1 cellular context compared by ENCODE assay signal in genomic region chr19:39412867-39413268, GRCh38.
TF ChIP-seq lines count a peak whose summit lies in the region.

No MANE protein-coding gene starts in this region.

TF ChIP-seq in GM12878, 131 proteins besides CTCF, POLR2A, EP300 and RAD21 (continues in another document):
- TF ChIP-seq RAD51 (IDR thresholded peaks at IDR 0.05), result no peak
- no peak for TF ChIP-seq BRCA1 (IDR thresholded peaks at IDR 0.05; ENCODE audit: low read depth, low read length)
- TF ChIP-seq STAT1 (conservative IDR thresholded peaks at IDR 0.05), result no peak
- 0 out of 2 replicates have a peak, but pooled peaks have one; percentile 55 for TF ChIP-seq GATAD2B (conservative IDR thresholded peaks at IDR 0.05; ENCODE audit: low read depth)
- no peak for TF ChIP-seq REST (IDR thresholded peaks at IDR 0.05; ENCODE audit: low read depth, low read length)
- TF ChIP-seq, protein P1, sequence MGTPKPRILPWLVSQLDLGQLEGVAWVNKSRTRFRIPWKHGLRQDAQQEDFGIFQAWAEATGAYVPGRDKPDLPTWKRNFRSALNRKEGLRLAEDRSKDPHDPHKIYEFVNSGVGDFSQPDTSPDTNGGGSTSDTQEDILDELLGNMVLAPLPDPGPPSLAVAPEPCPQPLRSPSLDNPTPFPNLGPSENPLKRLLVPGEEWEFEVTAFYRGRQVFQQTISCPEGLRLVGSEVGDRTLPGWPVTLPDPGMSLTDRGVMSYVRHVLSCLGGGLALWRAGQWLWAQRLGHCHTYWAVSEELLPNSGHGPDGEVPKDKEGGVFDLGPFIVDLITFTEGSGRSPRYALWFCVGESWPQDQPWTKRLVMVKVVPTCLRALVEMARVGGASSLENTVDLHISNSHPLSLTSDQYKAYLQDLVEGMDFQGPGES (IDR thresholded peaks at IDR 0.05), result no peak
- no peak for TF ChIP-seq ZSCAN29 (IDR thresholded peaks at IDR 0.05)
- no peak for TF ChIP-seq SMAD1 (IDR thresholded peaks at IDR 0.05; ENCODE audit: low read depth, partially characterized antibody)
- TF ChIP-seq, protein P2, sequence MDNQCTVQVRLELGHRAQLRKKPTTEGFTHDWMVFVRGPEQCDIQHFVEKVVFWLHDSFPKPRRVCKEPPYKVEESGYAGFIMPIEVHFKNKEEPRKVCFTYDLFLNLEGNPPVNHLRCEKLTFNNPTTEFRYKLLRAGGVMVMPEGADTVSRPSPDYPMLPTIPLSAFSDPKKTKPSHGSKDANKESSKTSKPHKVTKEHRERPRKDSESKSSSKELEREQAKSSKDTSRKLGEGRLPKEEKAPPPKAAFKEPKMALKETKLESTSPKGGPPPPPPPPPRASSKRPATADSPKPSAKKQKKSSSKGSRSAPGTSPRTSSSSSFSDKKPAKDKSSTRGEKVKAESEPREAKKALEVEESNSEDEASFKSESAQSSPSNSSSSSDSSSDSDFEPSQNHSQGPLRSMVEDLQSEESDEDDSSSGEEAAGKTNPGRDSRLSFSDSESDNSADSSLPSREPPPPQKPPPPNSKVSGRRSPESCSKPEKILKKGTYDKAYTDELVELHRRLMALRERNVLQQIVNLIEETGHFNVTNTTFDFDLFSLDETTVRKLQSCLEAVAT (IDR thresholded peaks at IDR 0.05), result peak; percentile 61; the same call in 1 of the 2 replicates
- TF ChIP-seq POLR2AphosphoS2 (IDR thresholded peaks at IDR 0.05; ENCODE audit: low read depth, low read length), result 0 out of 2 replicates have a peak, but pooled peaks have one; percentile 1
- no peak for TF ChIP-seq EZH2 (IDR thresholded peaks at IDR 0.05; ENCODE audit: borderline replicate concordance, control insufficient read depth, low read depth, low read length)
- TF ChIP-seq CHD4 (IDR thresholded peaks at IDR 0.05), result no peak
- TF ChIP-seq GABPA (IDR thresholded peaks at IDR 0.05; ENCODE audit: low read depth), result no peak
- TF ChIP-seq SUPT20H (IDR thresholded peaks at IDR 0.05; ENCODE audit: borderline replicate concordance, control insufficient read depth, low read depth, low read length), result no peak
- TF ChIP-seq POLR2AphosphoS5 (IDR thresholded peaks at IDR 0.05; ENCODE audit: low read length), result no peak
- TF ChIP-seq ZBTB11 (CRISPR knock-in tag; IDR thresholded peaks at IDR 0.05), result no peak
- TF ChIP-seq BHLHE40 (IDR thresholded peaks at IDR 0.05; ENCODE audit: borderline replicate concordance in 1 of 2, low read depth in 2 of 2, low read length in 1 of 2), result no peak
- 0 out of 2 replicates have a peak, but pooled peaks have one; percentile 16 for TF ChIP-seq LARP7 (IDR thresholded peaks at IDR 0.05)
- no peak for TF ChIP-seq TARDBP (IDR thresholded peaks at IDR 0.05; ENCODE audit: borderline replicate concordance)
- no peak for TF ChIP-seq RFX5 (IDR thresholded peaks at IDR 0.05; ENCODE audit: low read depth, low read length)
- no peak for TF ChIP-seq KDM1A (IDR thresholded peaks at IDR 0.05; ENCODE audit: borderline replicate concordance)
- TF ChIP-seq SPI1 (IDR thresholded peaks at IDR 0.05; ENCODE audit: borderline replicate concordance, insufficient read depth, low read depth, low read length), result no peak
- TF ChIP-seq TCF12 (IDR thresholded peaks at IDR 0.05; ENCODE audit: low read depth, low read length), result no peak
- TF ChIP-seq TAF1 (IDR thresholded peaks at IDR 0.05; ENCODE audit: borderline replicate concordance, low read depth, low read length), result no peak
- TF ChIP-seq SIN3A (IDR thresholded peaks at IDR 0.05; ENCODE audit: low read depth, low read length), result no peak; the same call in 1 of the 2 replicates
- TF ChIP-seq SMARCA5 (IDR thresholded peaks at IDR 0.05), result 0 out of 2 replicates have a peak, but pooled peaks have one; percentile 2
- peak; percentile 10; the same call in 1 of the 2 replicates for TF ChIP-seq NBN (IDR thresholded peaks at IDR 0.05)
- TF ChIP-seq SREBF1 (IDR thresholded peaks at IDR 0.05; ENCODE audit: low read length), result no peak
- TF ChIP-seq ETV6 (conservative IDR thresholded peaks at IDR 0.05 in 1 of 2, IDR thresholded peaks at IDR 0.05 in 1 of 2; ENCODE audit: borderline replicate concordance in 1 of 2, low read depth in 1 of 2), result no peak; a peak in 1 of 4 replicates
- no peak for TF ChIP-seq HSF1 (IDR thresholded peaks at IDR 0.05; ENCODE audit: low read depth, low read length)
- TF ChIP-seq ZBTB40 (IDR thresholded peaks at IDR 0.05; ENCODE audit: borderline replicate concordance), result no peak
- TF ChIP-seq CHD2 (IDR thresholded peaks at IDR 0.05; ENCODE audit: borderline replicate concordance, low read depth, low read length), result no peak
- TF ChIP-seq IKZF1 (conservative IDR thresholded peaks at IDR 0.05), result peak; percentile 64
- no peak for TF ChIP-seq ZBED1 (IDR thresholded peaks at IDR 0.05; ENCODE audit: borderline replicate concordance)
- no peak for TF ChIP-seq NFIC (IDR thresholded peaks at IDR 0.05; ENCODE audit: low read depth, low read length)
- no peak for TF ChIP-seq SIX5 (IDR thresholded peaks at IDR 0.05; ENCODE audit: low read depth, low read length, severe bottlenecking)
- TF ChIP-seq, protein P3, sequence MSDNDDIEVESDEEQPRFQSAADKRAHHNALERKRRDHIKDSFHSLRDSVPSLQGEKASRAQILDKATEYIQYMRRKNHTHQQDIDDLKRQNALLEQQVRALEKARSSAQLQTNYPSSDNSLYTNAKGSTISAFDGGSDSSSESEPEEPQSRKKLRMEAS (IDR thresholded peaks at IDR 0.05; ENCODE audit: low read depth, low read length), result no peak
- TF ChIP-seq, protein P4, sequence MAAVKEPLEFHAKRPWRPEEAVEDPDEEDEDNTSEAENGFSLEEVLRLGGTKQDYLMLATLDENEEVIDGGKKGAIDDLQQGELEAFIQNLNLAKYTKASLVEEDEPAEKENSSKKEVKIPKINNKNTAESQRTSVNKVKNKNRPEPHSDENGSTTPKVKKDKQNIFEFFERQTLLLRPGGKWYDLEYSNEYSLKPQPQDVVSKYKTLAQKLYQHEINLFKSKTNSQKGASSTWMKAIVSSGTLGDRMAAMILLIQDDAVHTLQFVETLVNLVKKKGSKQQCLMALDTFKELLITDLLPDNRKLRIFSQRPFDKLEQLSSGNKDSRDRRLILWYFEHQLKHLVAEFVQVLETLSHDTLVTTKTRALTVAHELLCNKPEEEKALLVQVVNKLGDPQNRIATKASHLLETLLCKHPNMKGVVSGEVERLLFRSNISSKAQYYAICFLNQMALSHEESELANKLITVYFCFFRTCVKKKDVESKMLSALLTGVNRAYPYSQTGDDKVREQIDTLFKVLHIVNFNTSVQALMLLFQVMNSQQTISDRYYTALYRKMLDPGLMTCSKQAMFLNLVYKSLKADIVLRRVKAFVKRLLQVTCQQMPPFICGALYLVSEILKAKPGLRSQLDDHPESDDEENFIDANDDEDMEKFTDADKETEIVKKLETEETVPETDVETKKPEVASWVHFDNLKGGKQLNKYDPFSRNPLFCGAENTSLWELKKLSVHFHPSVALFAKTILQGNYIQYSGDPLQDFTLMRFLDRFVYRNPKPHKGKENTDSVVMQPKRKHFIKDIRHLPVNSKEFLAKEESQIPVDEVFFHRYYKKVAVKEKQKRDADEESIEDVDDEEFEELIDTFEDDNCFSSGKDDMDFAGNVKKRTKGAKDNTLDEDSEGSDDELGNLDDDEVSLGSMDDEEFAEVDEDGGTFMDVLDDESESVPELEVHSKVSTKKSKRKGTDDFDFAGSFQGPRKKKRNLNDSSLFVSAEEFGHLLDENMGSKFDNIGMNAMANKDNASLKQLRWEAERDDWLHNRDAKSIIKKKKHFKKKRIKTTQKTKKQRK (IDR thresholded peaks at IDR 0.05; ENCODE audit: low read depth, low read length), result no peak
- no peak for TF ChIP-seq ZNF24 (IDR thresholded peaks at IDR 0.05)
- TF ChIP-seq ZNF622 (IDR thresholded peaks at IDR 0.05), result no peak
- no peak for TF ChIP-seq ZNF384 (IDR thresholded peaks at IDR 0.05; ENCODE audit: borderline replicate concordance, low read depth, low read length)
- TF ChIP-seq, protein P5, sequence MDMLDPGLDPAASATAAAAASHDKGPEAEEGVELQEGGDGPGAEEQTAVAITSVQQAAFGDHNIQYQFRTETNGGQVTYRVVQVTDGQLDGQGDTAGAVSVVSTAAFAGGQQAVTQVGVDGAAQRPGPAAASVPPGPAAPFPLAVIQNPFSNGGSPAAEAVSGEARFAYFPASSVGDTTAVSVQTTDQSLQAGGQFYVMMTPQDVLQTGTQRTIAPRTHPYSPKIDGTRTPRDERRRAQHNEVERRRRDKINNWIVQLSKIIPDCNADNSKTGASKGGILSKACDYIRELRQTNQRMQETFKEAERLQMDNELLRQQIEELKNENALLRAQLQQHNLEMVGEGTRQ (IDR thresholded peaks at IDR 0.05; ENCODE audit: borderline replicate concordance, low read depth, low read length), result no peak
- 0 out of 2 replicates have a peak, but pooled peaks have one; percentile 11 for TF ChIP-seq ZNF217 (IDR thresholded peaks at IDR 0.05)
- TF ChIP-seq MTA2 (IDR thresholded peaks at IDR 0.05; ENCODE audit: low read depth), result 0 out of 2 replicates have a peak, but pooled peaks have one; percentile 6
